28 cellular contexts compared by ENCODE assay signal in genomic region chr4:188206783-188207182, GRCh38.
DNase-seq lines count a peak whose midpoint lies in the region; ATAC-seq, FAIRE-seq and TF ChIP-seq lines count a peak whose summit lies in the region.
"Had no signal": no experiment of that assay in that cellular context is flagged by ENCODE, and none has a peak within 500 bp of the region (broad histone marks: within the 10 kb centered on the region; RNA-seq: fewer than 3 reads in every experiment).

No MANE protein-coding gene starts in this region.

- no peaks in the 10 kb centered on the region for H3K79me1 ChIP-seq in mesenchymal stem cell (replicated peaks; ENCODE audit: low read length, poor library complexity, severe bottlenecking)

- POLR2A ChIA-PET in HEK293 (lab: Yijun Ruan, JAX) (no interaction called here), GM12878 (lab: Charles Lee) (no interaction called here)

- no peak overlapping the region for H3K14ac ChIP-seq in mesenchymal stem cell (ENCODE audit: low read length in 2 of 2)

- H2BK15ac ChIP-seq in mesenchymal stem cell (ENCODE audit: low read depth, poor library complexity, severe bottlenecking) = no peak overlapping the region

- H2AK5ac ChIP-seq in mesenchymal stem cell (ENCODE audit: low read length, severe bottlenecking) = no peak overlapping the region

- H2AFZ ChIP-seq in GM12878 (ENCODE audit: control insufficient read depth, low read depth, low read length) = no peak overlapping the region
- H2AFZ ChIP-seq in mesenchymal stem cell (ENCODE audit: low read depth, low read length) = no peak overlapping the region

- SMC1A ChIA-PET in GM12878 (lab: Charles Lee; ENCODE audit: uncharacterized antibody, unreplicated experiment) = interaction anchor here (0.5 kb wide), 1 partner anchor 1311 kb away, joined by 3 read pairs; no protein-coding TSS in a partner anchor

- no peak for FAIRE-seq in GM12878 (lab: Jason Lieb, UNC)
- FAIRE-seq: A549, D721Med, GM12891, GM18507, H54 had no signal

- WGBS in GM12878 (ENCODE audit: insufficient coverage, insufficient replicate concordance, low lambda C conversion rate, missing lambda C conversion rate) = 24% methylated on average over 3 of the region's 3 CpGs
- WGBS in mesenchymal stem cell = 81% methylated on average over 2 of the region's 3 CpGs

- H3K36me3 ChIP-seq in HEK293 (ENCODE audit: control insufficient read depth in 2 of 2, insufficient read depth in 1 of 2, low read length in 2 of 2) = no peaks in the 10 kb centered on the region
- H3K36me3 ChIP-seq in GM12878 (ENCODE audit: control insufficient read depth in 2 of 2, insufficient read depth in 2 of 2, low read length in 1 of 2) = no peaks in the 10 kb centered on the region
- H3K36me3 ChIP-seq in mesenchymal stem cell (ENCODE audit: control insufficient read depth in 1 of 2, insufficient read depth in 2 of 2, low read depth in 1 of 2, low read length in 2 of 2) = no peaks in the 10 kb centered on the region
- H3K36me3 ChIP-seq: BE2C; BLaER1 treated with 17β-estradiol and CSF1 and Interleukin-3, amounts not matched to agents 10 nM and 100 nM had no signal

- H3K27me3 ChIP-seq in GM12878 (replicated peaks in 1 of 2; ENCODE audit: control insufficient read depth in 2 of 2, insufficient read depth in 2 of 2, low read length in 1 of 2) = no peaks in the 10 kb centered on the region
- no peaks in the 10 kb centered on the region for H3K27me3 ChIP-seq in mesenchymal stem cell (ENCODE audit: control insufficient read depth in 1 of 2, insufficient read depth in 1 of 2, low read length in 2 of 2)
- H3K27me3 ChIP-seq: BE2C; BLaER1 treated with 17β-estradiol and CSF1 and Interleukin-3, amounts not matched to agents 10 nM and 100 nM had no signal

- no peak for TF ChIP-seq EP300 in GM12878 (IDR thresholded peaks at IDR 0.05; ENCODE audit: borderline replicate concordance in 1 of 2, control insufficient read depth in 1 of 2, low read depth in 2 of 2, low read length in 2 of 2)

- ATAC-seq in GM12878 (no peak), Right ventricle myocardium superior (ENCODE audit: poor library complexity) (no peak), HG02798 (IDR thresholded peaks at IDR 0.05; ENCODE audit: poor library complexity, unreplicated experiment) (no peak), HG03039 (IDR thresholded peaks at IDR 0.05; ENCODE audit: unreplicated experiment) (no peak)
- ATAC-seq: A549, GM23338, HCT116 had no signal

- H3K27ac ChIP-seq in HEK293 (ENCODE audit: extremely low read depth, low read depth, low read length) (no peak overlapping the region), GM12878 (ENCODE audit: control insufficient read depth, insufficient read depth) (no peak overlapping the region), mesenchymal stem cell (ENCODE audit: low read length, poor library complexity, severe bottlenecking) (no peak overlapping the region)
- H3K27ac ChIP-seq: A549; BLaER1 treated with 17β-estradiol and CSF1 and Interleukin-3, amounts not matched to agents 10 nM and 100 nM had no signal

- H3K4me1 ChIP-seq in HEK293 (ENCODE audit: control insufficient read depth, insufficient read depth, low read length) = no peaks in the 10 kb centered on the region
- no peaks in the 10 kb centered on the region for H3K4me1 ChIP-seq in GM12878 (ENCODE audit: control insufficient read depth, insufficient read depth, low read length)
- peaks cover 2% of the 10 kb centered on the region for H3K4me1 ChIP-seq in mesenchymal stem cell (ENCODE audit: control insufficient read depth, insufficient read depth, low read depth, low read length)
- H3K4me1 ChIP-seq: A549; BE2C; BLaER1 treated with 17β-estradiol and CSF1 and Interleukin-3, amounts not matched to agents 10 nM and 100 nM had no signal

- CTCF ChIA-PET in HEK293 (lab: Yijun Ruan, JAX) = no interaction called here
- CTCF ChIA-PET in GM12878 (lab: Yijun Ruan, JAX) = no interaction called here

- H2BK5ac ChIP-seq in mesenchymal stem cell (ENCODE audit: low read depth, low read length, poor library complexity, severe bottlenecking) = no peak overlapping the region

- no peaks in the 10 kb centered on the region for H4K20me1 ChIP-seq in GM12878 (ENCODE audit: control insufficient read depth, insufficient read depth)
- H4K20me1 ChIP-seq: BLaER1 treated with 17β-estradiol and CSF1 and Interleukin-3, amounts not matched to agents 10 nM and 100 nM had no signal

- TF ChIP-seq CTCF in HEK293 (tag by site-specific recombination; IDR thresholded peaks at IDR 0.05) = no peak
- TF ChIP-seq CTCF in GM12878 (IDR thresholded peaks at IDR 0.05 in 2 of 3, conservative IDR thresholded peaks at IDR 0.05 in 1 of 3; ENCODE audit: control insufficient read depth in 2 of 3, extremely low read depth in 1 of 3, insufficient read depth in 1 of 3, low read depth in 3 of 3, low read length in 3 of 3) = no peak
- no peak for TF ChIP-seq CTCF in type B pancreatic cell (conservative IDR thresholded peaks at IDR 0.05)

- H3K9ac ChIP-seq in GM12878 (ENCODE audit: control insufficient read depth, insufficient read depth, low read length) (no peak overlapping the region), mesenchymal stem cell (ENCODE audit: low read length) (no peak overlapping the region)
- H3K9ac ChIP-seq: BLaER1 treated with 17β-estradiol and CSF1 and Interleukin-3, amounts not matched to agents 10 nM and 100 nM had no signal

- intact Hi-C loops in GM12878 (cut with micrococcal nuclease; ENCODE audit: unreplicated experiment) (no loop called here), Right ventricle myocardium superior (cut with DNase I) (no loop called here)

- no peak overlapping the region for H2BK120ac ChIP-seq in mesenchymal stem cell (ENCODE audit: low read depth, low read length)

- H3K27me3 Mint-ChIP-seq in type B pancreatic cell = peaks cover 4% of the 10 kb centered on the region
- H3K27me3 Mint-ChIP-seq: CD4-positive, alpha-beta T cell; CD8-positive, alpha-beta memory T cell had no signal

- BruUV-seq in GM12878 (replicated peaks; lab: Mats Ljungman, UMichigan) = no TSS peak

- H3K36me3 Mint-ChIP-seq in type B pancreatic cell = no peaks in the 10 kb centered on the region
- H3K36me3 Mint-ChIP-seq: CD14-positive monocyte; CD8-positive, alpha-beta memory T cell had no signal

- RAD21 ChIA-PET in GM12878 (lab: Charles Lee; ENCODE audit: unreplicated experiment) = no interaction called here

- H2BK12ac ChIP-seq in mesenchymal stem cell (ENCODE audit: low read length in 2 of 2) = no peak overlapping the region

- no peak overlapping the region for H4K8ac ChIP-seq in mesenchymal stem cell (ENCODE audit: low read length)

- no peak for TF ChIP-seq POLR2A in GM12878 (IDR thresholded peaks at IDR 0.05; ENCODE audit: low read depth, low read length)

- H3K4me3 Mint-ChIP-seq in type B pancreatic cell = no peak overlapping the region
- H3K4me3 Mint-ChIP-seq: CD14-positive monocyte; CD4-positive, alpha-beta T cell; CD8-positive, alpha-beta memory T cell; GM23338; HFFc6 had no signal

- H3K79me2 ChIP-seq in GM12878 (ENCODE audit: control insufficient read depth, insufficient read depth, low read length) = no peaks in the 10 kb centered on the region

- H3K4ac ChIP-seq in mesenchymal stem cell (ENCODE audit: low read depth in 1 of 2, low read length in 2 of 2) = no peak overlapping the region

- no peaks in the 10 kb centered on the region for H3K9me3 Mint-ChIP-seq in type B pancreatic cell
- H3K9me3 Mint-ChIP-seq: GM23338 had no signal

- peaks cover 4% of the 10 kb centered on the region for H3K4me1 Mint-ChIP-seq in type B pancreatic cell (ENCODE audit: unreplicated experiment)
- H3K4me1 Mint-ChIP-seq: CD14-positive monocyte; CD8-positive, alpha-beta memory T cell had no signal

- H3K27ac Mint-ChIP-seq in type B pancreatic cell = peak overlapping the region; percentile 29
- H3K27ac Mint-ChIP-seq: CD14-positive monocyte; CD4-positive, alpha-beta T cell; CD8-positive, alpha-beta memory T cell; GM23338; HFFc6 had no signal

- no peak overlapping the region for H3K18ac ChIP-seq in mesenchymal stem cell (ENCODE audit: low read depth in 1 of 2, low read length in 2 of 2)

- in situ Hi-C loops in GM12878 (cut with MboI) = no loop called here

- H3K4me3 ChIP-seq in HEK293 (ENCODE audit: low read depth, low read length) (no peak overlapping the region), GM12878 (no peak overlapping the region), mesenchymal stem cell (ENCODE audit: insufficient read depth in 1 of 2, low read depth in 1 of 2, low read length in 2 of 2) (peak overlapping the region in 1 of 2 experiments; percentile 40)
- H3K4me3 ChIP-seq: A549; BLaER1 treated with 17β-estradiol and CSF1 and Interleukin-3, amounts not matched to agents 10 nM and 100 nM; GM23338 had no signal

- H3K4me2 ChIP-seq in GM12878 (ENCODE audit: control insufficient read depth, insufficient read depth) = no peak overlapping the region
- no peak overlapping the region for H3K4me2 ChIP-seq in mesenchymal stem cell (ENCODE audit: low read length, poor library complexity, severe bottlenecking)
- H3K4me2 ChIP-seq: A549; BLaER1 treated with 17β-estradiol and CSF1 and Interleukin-3, amounts not matched to agents 10 nM and 100 nM; GM23338 had no signal

- H3K9me3 ChIP-seq in HEK293 (ENCODE audit: control insufficient read depth, insufficient read depth, low read depth, low read length) (no peaks in the 10 kb centered on the region), GM12878 (replicated peaks; ENCODE audit: control insufficient read depth, insufficient read depth, low read length) (no peaks in the 10 kb centered on the region), mesenchymal stem cell (ENCODE audit: control insufficient read depth, low read length) (no peaks in the 10 kb centered on the region)
- H3K9me3 ChIP-seq: A549; BE2C; BLaER1 treated with 17β-estradiol and CSF1 and Interleukin-3, amounts not matched to agents 10 nM and 100 nM had no signal

- peak overlapping the region; percentile 50 for H4K91ac ChIP-seq in mesenchymal stem cell (ENCODE audit: low read length)

- DNase-seq in GM12878 (ENCODE audit: low read depth, low spot score) (no peak), mesenchymal stem cell (no peak), type B pancreatic cell (ENCODE audit: extremely low spot score, unreplicated experiment) (no peak), NCI-H2029 treated with DMSO at 0.1 percent for 48 hours (lab: John Stamatoyannopoulos, UW) (no peak), Right ventricle myocardium superior (no peak)
- DNase-seq: 8988T; ACHN; AML-193; BE2C; CD4-positive, alpha-beta T cell; CD8-positive, alpha-beta memory T cell; DMS 273 treated with DMSO at 0.1 percent for 48 hours; DMS79; EL; GDM1; HFFc6 had no signal

- TF ChIP-seq RAD21 in GM12878 (IDR thresholded peaks at IDR 0.05; ENCODE audit: insufficient read depth, low read depth, low read length) = no peak

- H3K23ac ChIP-seq in mesenchymal stem cell (ENCODE audit: low read length in 2 of 2) = no peak overlapping the region

TF ChIP-seq in HEK293, 187 proteins besides CTCF, POLR2A, EP300 and RAD21 (continues in another document):
- TF ChIP-seq ZNF140 (tag by site-specific recombination; IDR thresholded peaks at IDR 0.05) = no peak
- TF ChIP-seq PRDM1 (tag by site-specific recombination; IDR thresholded peaks at IDR 0.05) = peak; percentile 96
